16 cellular contexts compared by ENCODE assay signal in genomic region chr6:44737829-44738528, GRCh38.
A peak's percentile ranks its signal among the peaks of the same experiment; 100 is the strongest.
DNase-seq lines count a peak whose midpoint lies in the region; ATAC-seq, FAIRE-seq and TF ChIP-seq lines count a peak whose summit lies in the region.
"Had no signal": no experiment of that assay in that cellular context is flagged by ENCODE, and none has a peak within 500 bp of the region (broad histone marks: within the 10 kb centered on the region; RNA-seq: fewer than 3 reads in every experiment).

No MANE protein-coding gene starts in this region.

- no peak overlapping the region for H3K4me2 ChIP-seq in DND-41 (ENCODE audit: insufficient read depth, low read length)
- 0 out of 4 replicates have a peak overlapping the region, but pooled peaks of 1 of the 2 experiments have one; percentile 41 for H3K4me2 ChIP-seq in H1 (ENCODE audit: insufficient read depth in 1 of 2, low read depth in 2 of 2, low read length in 2 of 2)

- no peaks in the 10 kb centered on the region for H3K27me3 Mint-ChIP-seq in neural crest cell (ENCODE audit: low read depth)
- H3K27me3 Mint-ChIP-seq: dendritic cell treated with granulocyte-macrophage colony-stimulating factor and Interleukin-4, amounts not matched to agents 40 ng/mL and 50 ng/mL, for 4 days had no signal

- H3K9me3 ChIP-seq in DND-41 (ENCODE audit: insufficient read depth, low read length, severe bottlenecking) (no peaks in the 10 kb centered on the region), H1 (ENCODE audit: insufficient read depth in 2 of 2, low read depth in 1 of 2, low read length in 1 of 2) (no peaks in the 10 kb centered on the region), gastrocnemius medialis (no peaks in the 10 kb centered on the region)
- H3K9me3 ChIP-seq: ascending aorta, testis had no signal

- no peaks in the 10 kb centered on the region for H3K79me2 ChIP-seq in DND-41 (ENCODE audit: insufficient read depth, low read length)
- H3K79me2 ChIP-seq in H1 (ENCODE audit: control insufficient read depth in 1 of 2, insufficient read depth in 2 of 2, low read length in 2 of 2): no peaks in the 10 kb centered on the region

- in situ Hi-C loops in gastrocnemius medialis (cut with MboI; ENCODE audit: low sequenced_read_pairs in 4 of 4): no loop called here

- no peaks in the 10 kb centered on the region for H3K36me3 Mint-ChIP-seq in neural crest cell (ENCODE audit: low read depth)

- no peak overlapping the region for H3K9ac ChIP-seq in DND-41 (ENCODE audit: low read depth, low read length)
- no peak overlapping the region for H3K9ac ChIP-seq in H1 (replicated peaks in 1 of 4; ENCODE audit: extremely low read depth in 1 of 4, low read depth in 3 of 4, low read length in 3 of 4)

- no peak for TF ChIP-seq EP300 in H1 (IDR thresholded peaks at IDR 0.05; ENCODE audit: borderline replicate concordance in 1 of 2, low read depth in 2 of 2, low read length in 2 of 2)

- H4K5ac ChIP-seq in H1 (ENCODE audit: insufficient read length, low read depth, low read length): no peak overlapping the region

- H3K56ac ChIP-seq in H1 (replicated peaks; ENCODE audit: insufficient read length, low read depth, low read length): no peak overlapping the region

- POLR2A ChIA-PET in H1 (lab: Charles Lee; ENCODE audit: partially characterized antibody): no interaction called here

- WGBS in H1 (ENCODE audit: extremely low coverage in 1 of 2, insufficient coverage in 1 of 2, insufficient read length in 1 of 2, insufficient replicate concordance in 2 of 2, low coverage in 1 of 2, low lambda C conversion rate in 2 of 2, missing lambda C conversion rate in 1 of 2), 2 experiments: 88% methylated on average over 6 of the region's 6 CpGs; no CpG with 5 or more reads in 1 of the 2 experiments

- intact Hi-C loops in gastrocnemius medialis (cut with DNase I; ENCODE audit: low total_unique reads): no loop called here

- ATAC-seq in DND-41 (ENCODE audit: insufficient read depth, low read depth) (no peak), GM21786 (IDR thresholded peaks at IDR 0.05; ENCODE audit: unreplicated experiment) (peak; percentile 32), gastrocnemius medialis (no peak), GM19328 (IDR thresholded peaks at IDR 0.05; ENCODE audit: unreplicated experiment) (no peak)

- H2BK20ac ChIP-seq in H1 (ENCODE audit: low read length): no peak overlapping the region

- H3K27ac Mint-ChIP-seq in neural crest cell (ENCODE audit: unreplicated experiment): peak overlapping the region; percentile 84
- H3K27ac Mint-ChIP-seq: dendritic cell treated with granulocyte-macrophage colony-stimulating factor and Interleukin-4, amounts not matched to agents 40 ng/mL and 50 ng/mL, for 4 days had no signal

- TF ChIP-seq CTCF in DND-41 (IDR thresholded peaks at IDR 0.05; ENCODE audit: borderline replicate concordance, extremely low read depth, low read length, poor library complexity, severe bottlenecking): no peak
- TF ChIP-seq CTCF in H1 (IDR thresholded peaks at IDR 0.05; ENCODE audit: control extremely low read depth in 1 of 3, insufficient read depth in 1 of 3, low read depth in 1 of 3, low read length in 3 of 3): no peak
- TF ChIP-seq CTCF in neural crest cell (conservative IDR thresholded peaks at IDR 0.05): no peak
- TF ChIP-seq CTCF in gastrocnemius medialis (IDR thresholded peaks at IDR 0.05 in 4 of 5, conservative IDR thresholded peaks at IDR 0.05 in 1 of 5): no peak

- H4K20me1 ChIP-seq in DND-41 (ENCODE audit: insufficient read depth, low read length) (no peaks in the 10 kb centered on the region), H1 (replicated peaks in 1 of 2; ENCODE audit: control insufficient read depth in 1 of 2, insufficient read depth in 2 of 2, low read length in 2 of 2) (no peaks in the 10 kb centered on the region)

- H3K27me3 ChIP-seq in DND-41 (ENCODE audit: insufficient read depth, low read length, poor library complexity) (no peaks in the 10 kb centered on the region), H1 (replicated peaks in 1 of 4; ENCODE audit: control insufficient read depth in 3 of 4, extremely low read depth in 1 of 4, insufficient read depth in 3 of 4, low read length in 3 of 4) (no peaks in the 10 kb centered on the region), gastrocnemius medialis (no peaks in the 10 kb centered on the region)
- H3K27me3 ChIP-seq: ascending aorta, testis had no signal

- no peak overlapping the region for H2AK5ac ChIP-seq in H1 (ENCODE audit: low read depth, low read length)

- CTCF ChIA-PET in H1 (lab: Charles Lee; ENCODE audit: partially characterized antibody): no interaction called here

- no peak for FAIRE-seq in H1 (lab: Jason Lieb, UNC)

- no peak overlapping the region for H2BK15ac ChIP-seq in H1 (ENCODE audit: low read length)

- H3K4me1 Mint-ChIP-seq in neural crest cell: peaks cover 20% of the 10 kb centered on the region

- H3K27ac ChIP-seq in DND-41 (ENCODE audit: low read length) (peak overlapping the region; percentile 21; the same call in 1 of the 2 replicates), H1 (ENCODE audit: low read depth, low read length) (no peak overlapping the region), gastrocnemius medialis (no peak overlapping the region)
- H3K27ac ChIP-seq: ascending aorta, testis had no signal

- no peaks in the 10 kb centered on the region for H3K23me2 ChIP-seq in H1 (ENCODE audit: low read depth, low read length)

- DNase-seq in DND-41 (no peak), H1 (ENCODE audit: low read depth in 1 of 2, low spot score in 2 of 2) (no peak), neural crest cell (ENCODE audit: low read depth, low spot score) (no peak), activated gamma-delta T cell (lab: John Stamatoyannopoulos, UW) (no peak), AG08395 (ENCODE audit: low spot score) (no peak), gastrocnemius medialis (no peak)
- DNase-seq: activated effector memory CD4-positive, alpha-beta T cell treated with anti-CD3 and anti-CD28 coated beads, Interleukin-2, amount 50 U/mL, for 16 hours; Calu3; GF-D8; NCI-H2029; NCI-H526; testis had no signal

- no peak overlapping the region for H3K4me3 ChIP-seq in DND-41 (ENCODE audit: low read depth in 1 of 2, low read length in 2 of 2)
- H3K4me3 ChIP-seq in H1 (ENCODE audit: extremely low read depth in 1 of 4, insufficient read depth in 2 of 4, low read depth in 3 of 4, low read length in 4 of 4): no peak overlapping the region
- H3K4me3 ChIP-seq in gastrocnemius medialis: no peak overlapping the region
- H3K4me3 ChIP-seq: ascending aorta, testis had no signal

- H3K36me3 ChIP-seq in DND-41 (ENCODE audit: insufficient read depth, low read length): no peaks in the 10 kb centered on the region
- no peaks in the 10 kb centered on the region for H3K36me3 ChIP-seq in H1 (ENCODE audit: control insufficient read depth in 2 of 4, insufficient read depth in 4 of 4, low read length in 3 of 4)
- no peaks in the 10 kb centered on the region for H3K36me3 ChIP-seq in gastrocnemius medialis
- H3K36me3 ChIP-seq: ascending aorta had no signal

- no peak overlapping the region for H4K91ac ChIP-seq in H1 (replicated peaks; ENCODE audit: insufficient read length, low read length)

- no peak overlapping the region for H2BK120ac ChIP-seq in H1 (replicated peaks; ENCODE audit: low read depth, low read length)

- no peak overlapping the region for H3K4ac ChIP-seq in H1 (replicated peaks; ENCODE audit: insufficient read length, low read depth, low read length)

- no peaks in the 10 kb centered on the region for H3K79me1 ChIP-seq in H1 (ENCODE audit: low read depth, low read length)

- H2AFZ ChIP-seq in DND-41 (ENCODE audit: low read depth, low read length) (no peak overlapping the region), H1 (ENCODE audit: low read length) (peak overlapping the region; percentile 87; the same call in 1 of the 2 replicates)

- H3K4me3 Mint-ChIP-seq in neural crest cell: no peak overlapping the region
- H3K4me3 Mint-ChIP-seq: dendritic cell treated with granulocyte-macrophage colony-stimulating factor and Interleukin-4, amounts not matched to agents 40 ng/mL and 50 ng/mL, for 4 days had no signal

- H2BK12ac ChIP-seq in H1 (ENCODE audit: low read depth, low read length): no peak overlapping the region; the same call in 1 of the 2 replicates

- TF ChIP-seq POLR2A in H1 (IDR thresholded peaks at IDR 0.05; ENCODE audit: control extremely low read depth in 1 of 2, low read depth in 2 of 2, low read length in 2 of 2): no peak
- TF ChIP-seq POLR2A in gastrocnemius medialis (IDR thresholded peaks at IDR 0.05): no peak

- 0 out of 2 replicates have a peak, but pooled peaks cover 4% of the 10 kb centered on the region for H3K4me1 ChIP-seq in DND-41 (ENCODE audit: insufficient read depth, low read length)
- H3K4me1 ChIP-seq in H1 (replicated peaks in 1 of 4; ENCODE audit: control insufficient read depth in 3 of 4, insufficient read depth in 4 of 4, low read length in 3 of 4): peaks cover 0 to 10% (median 5%) of the 10 kb centered on the region in 4 experiments; a peak in 6 of 7 replicates
- no peaks in the 10 kb centered on the region for H3K4me1 ChIP-seq in gastrocnemius medialis
- H3K4me1 ChIP-seq: ascending aorta had no signal

- H3K23ac ChIP-seq in H1 (ENCODE audit: insufficient read length): no peak overlapping the region

- no peak overlapping the region for H4K8ac ChIP-seq in H1 (ENCODE audit: extremely low read depth, insufficient read depth, low read length)

- no peak for TF ChIP-seq RAD21 in H1 (IDR thresholded peaks at IDR 0.05 in 1 of 2, conservative IDR thresholded peaks at IDR 0.05 in 1 of 2; ENCODE audit: low read depth in 2 of 2, low read length in 2 of 2)

- H3K9me3 Mint-ChIP-seq in neural crest cell: no peaks in the 10 kb centered on the region
- H3K9me3 Mint-ChIP-seq: dendritic cell treated with granulocyte-macrophage colony-stimulating factor and Interleukin-4, amounts not matched to agents 40 ng/mL and 50 ng/mL, for 4 days had no signal

- H2BK5ac ChIP-seq in H1 (ENCODE audit: low read depth, low read length): no peak overlapping the region

- no peak overlapping the region for H3K14ac ChIP-seq in H1 (ENCODE audit: insufficient read length)

- H3K18ac ChIP-seq in H1 (ENCODE audit: extremely low read depth, low read length): no peak overlapping the region

TF ChIP-seq in H1, 55 proteins besides CTCF, POLR2A, EP300 and RAD21:
- no peak for TF ChIP-seq MAFK (IDR thresholded peaks at IDR 0.05; ENCODE audit: low read depth, low read length)
- no peak for TF ChIP-seq FOSL1 (IDR thresholded peaks at IDR 0.05; ENCODE audit: insufficient read depth, low read depth, low read length)
